ENCODE assay signal across 1 cellular context in the genomic region with DNA sequence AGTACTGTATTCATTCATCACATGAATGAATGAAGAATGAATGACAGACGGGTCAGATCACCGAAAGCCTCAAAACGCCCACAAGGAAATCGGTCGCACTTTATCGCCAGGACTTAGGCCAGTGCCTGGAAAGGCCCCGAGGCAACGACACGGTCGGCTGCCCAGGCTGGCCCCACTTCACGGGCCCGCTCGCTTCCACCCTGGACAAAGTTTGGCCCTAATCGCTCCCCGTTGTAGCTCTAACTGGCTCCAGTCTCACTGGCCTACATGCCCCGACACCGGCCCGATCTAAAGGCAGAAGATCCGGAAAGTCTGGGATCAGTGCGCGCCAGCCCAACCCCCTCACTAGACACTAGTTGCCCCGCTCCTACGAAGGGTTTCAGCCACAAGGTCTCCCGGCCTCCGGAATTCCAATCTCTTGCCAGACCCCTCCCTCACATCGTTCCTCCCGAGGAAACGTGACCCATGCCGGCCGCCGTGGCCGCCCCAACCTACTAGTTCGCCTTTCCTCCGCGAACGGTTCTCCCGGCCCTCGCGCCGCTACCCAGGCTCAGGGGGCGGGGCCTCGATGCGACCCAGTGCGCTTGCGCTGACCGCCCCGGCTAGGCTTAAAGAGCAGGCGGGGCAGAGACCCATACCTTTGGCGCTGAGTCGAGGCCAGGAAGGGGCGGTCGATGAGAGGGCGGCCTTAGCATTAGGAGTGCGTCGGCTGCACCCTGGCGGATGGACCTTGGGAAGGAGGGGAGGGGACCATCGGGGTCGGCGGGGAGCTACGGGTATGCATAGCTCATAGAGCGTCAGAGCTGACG.
TF ChIP-seq lines count a peak whose summit lies in the region.

A gene (minus strand): TSS at position 575 of the 809 bp plus-strand sequence. CDS start 3,954 bp downstream, outside the sequence.
A gene (plus strand): TSS at position 637 of the 809 bp plus-strand sequence. CDS start 22,138 bp downstream, outside the sequence.

TF ChIP-seq in A549, 52 proteins besides CTCF, POLR2A, EP300 and RAD21 (continued from another document):
- TF ChIP-seq, protein P1, sequence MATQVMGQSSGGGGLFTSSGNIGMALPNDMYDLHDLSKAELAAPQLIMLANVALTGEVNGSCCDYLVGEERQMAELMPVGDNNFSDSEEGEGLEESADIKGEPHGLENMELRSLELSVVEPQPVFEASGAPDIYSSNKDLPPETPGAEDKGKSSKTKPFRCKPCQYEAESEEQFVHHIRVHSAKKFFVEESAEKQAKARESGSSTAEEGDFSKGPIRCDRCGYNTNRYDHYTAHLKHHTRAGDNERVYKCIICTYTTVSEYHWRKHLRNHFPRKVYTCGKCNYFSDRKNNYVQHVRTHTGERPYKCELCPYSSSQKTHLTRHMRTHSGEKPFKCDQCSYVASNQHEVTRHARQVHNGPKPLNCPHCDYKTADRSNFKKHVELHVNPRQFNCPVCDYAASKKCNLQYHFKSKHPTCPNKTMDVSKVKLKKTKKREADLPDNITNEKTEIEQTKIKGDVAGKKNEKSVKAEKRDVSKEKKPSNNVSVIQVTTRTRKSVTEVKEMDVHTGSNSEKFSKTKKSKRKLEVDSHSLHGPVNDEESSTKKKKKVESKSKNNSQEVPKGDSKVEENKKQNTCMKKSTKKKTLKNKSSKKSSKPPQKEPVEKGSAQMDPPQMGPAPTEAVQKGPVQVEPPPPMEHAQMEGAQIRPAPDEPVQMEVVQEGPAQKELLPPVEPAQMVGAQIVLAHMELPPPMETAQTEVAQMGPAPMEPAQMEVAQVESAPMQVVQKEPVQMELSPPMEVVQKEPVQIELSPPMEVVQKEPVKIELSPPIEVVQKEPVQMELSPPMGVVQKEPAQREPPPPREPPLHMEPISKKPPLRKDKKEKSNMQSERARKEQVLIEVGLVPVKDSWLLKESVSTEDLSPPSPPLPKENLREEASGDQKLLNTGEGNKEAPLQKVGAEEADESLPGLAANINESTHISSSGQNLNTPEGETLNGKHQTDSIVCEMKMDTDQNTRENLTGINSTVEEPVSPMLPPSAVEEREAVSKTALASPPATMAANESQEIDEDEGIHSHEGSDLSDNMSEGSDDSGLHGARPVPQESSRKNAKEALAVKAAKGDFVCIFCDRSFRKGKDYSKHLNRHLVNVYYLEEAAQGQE (IDR thresholded peaks at IDR 0.05): no peak
- no peak for TF ChIP-seq RNF2 (IDR thresholded peaks at IDR 0.05; ENCODE audit: borderline replicate concordance, low read depth)
- no peak for TF ChIP-seq FOSL2 (IDR thresholded peaks at IDR 0.05)
- no peak for TF ChIP-seq FOSL2 (CRISPR knock-in tag; IDR thresholded peaks at IDR 0.05)
- no peak for TF ChIP-seq ESRRA (IDR thresholded peaks at IDR 0.05; ENCODE audit: borderline replicate concordance, low read length)
- TF ChIP-seq, protein P2, sequence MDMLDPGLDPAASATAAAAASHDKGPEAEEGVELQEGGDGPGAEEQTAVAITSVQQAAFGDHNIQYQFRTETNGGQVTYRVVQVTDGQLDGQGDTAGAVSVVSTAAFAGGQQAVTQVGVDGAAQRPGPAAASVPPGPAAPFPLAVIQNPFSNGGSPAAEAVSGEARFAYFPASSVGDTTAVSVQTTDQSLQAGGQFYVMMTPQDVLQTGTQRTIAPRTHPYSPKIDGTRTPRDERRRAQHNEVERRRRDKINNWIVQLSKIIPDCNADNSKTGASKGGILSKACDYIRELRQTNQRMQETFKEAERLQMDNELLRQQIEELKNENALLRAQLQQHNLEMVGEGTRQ (IDR thresholded peaks at IDR 0.05): no peak
- no peak for TF ChIP-seq ZC3H11A (IDR thresholded peaks at IDR 0.05)
- TF ChIP-seq JUNB (IDR thresholded peaks at IDR 0.05): no peak
- TF ChIP-seq PHF8 (IDR thresholded peaks at IDR 0.05; ENCODE audit: borderline replicate concordance, low read depth): peak; percentile 89
- TF ChIP-seq CHD2 (IDR thresholded peaks at IDR 0.05; ENCODE audit: low read length, partially characterized antibody): peak; percentile 68
- TF ChIP-seq, protein P3, sequence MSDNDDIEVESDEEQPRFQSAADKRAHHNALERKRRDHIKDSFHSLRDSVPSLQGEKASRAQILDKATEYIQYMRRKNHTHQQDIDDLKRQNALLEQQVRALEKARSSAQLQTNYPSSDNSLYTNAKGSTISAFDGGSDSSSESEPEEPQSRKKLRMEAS (IDR thresholded peaks at IDR 0.05): peak; percentile 77
- TF ChIP-seq, protein P4, sequence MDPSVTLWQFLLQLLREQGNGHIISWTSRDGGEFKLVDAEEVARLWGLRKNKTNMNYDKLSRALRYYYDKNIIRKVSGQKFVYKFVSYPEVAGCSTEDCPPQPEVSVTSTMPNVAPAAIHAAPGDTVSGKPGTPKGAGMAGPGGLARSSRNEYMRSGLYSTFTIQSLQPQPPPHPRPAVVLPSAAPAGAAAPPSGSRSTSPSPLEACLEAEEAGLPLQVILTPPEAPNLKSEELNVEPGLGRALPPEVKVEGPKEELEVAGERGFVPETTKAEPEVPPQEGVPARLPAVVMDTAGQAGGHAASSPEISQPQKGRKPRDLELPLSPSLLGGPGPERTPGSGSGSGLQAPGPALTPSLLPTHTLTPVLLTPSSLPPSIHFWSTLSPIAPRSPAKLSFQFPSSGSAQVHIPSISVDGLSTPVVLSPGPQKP (IDR thresholded peaks at IDR 0.05; ENCODE audit: low read depth, low read length): no peak
- TF ChIP-seq, protein P5, sequence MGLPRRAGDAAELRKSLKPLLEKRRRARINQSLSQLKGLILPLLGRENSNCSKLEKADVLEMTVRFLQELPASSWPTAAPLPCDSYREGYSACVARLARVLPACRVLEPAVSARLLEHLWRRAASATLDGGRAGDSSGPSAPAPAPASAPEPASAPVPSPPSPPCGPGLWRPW (IDR thresholded peaks at IDR 0.05): no peak
- TF ChIP-seq EHMT2 (IDR thresholded peaks at IDR 0.05; ENCODE audit: low read depth): no peak
- TF ChIP-seq BHLHE40 (IDR thresholded peaks at IDR 0.05; ENCODE audit: low read depth, low read length): no peak
- TF ChIP-seq HOXB5 (CRISPR knock-in tag; IDR thresholded peaks at IDR 0.05): no peak
- TF ChIP-seq, protein P6, sequence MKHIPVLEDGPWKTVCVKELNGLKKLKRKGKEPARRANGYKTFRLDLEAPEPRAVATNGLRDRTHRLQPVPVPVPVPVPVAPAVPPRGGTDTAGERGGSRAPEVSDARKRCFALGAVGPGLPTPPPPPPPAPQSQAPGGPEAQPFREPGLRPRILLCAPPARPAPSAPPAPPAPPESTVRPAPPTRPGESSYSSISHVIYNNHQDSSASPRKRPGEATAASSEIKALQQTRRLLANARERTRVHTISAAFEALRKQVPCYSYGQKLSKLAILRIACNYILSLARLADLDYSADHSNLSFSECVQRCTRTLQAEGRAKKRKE (CRISPR knock-in tag; IDR thresholded peaks at IDR 0.05; ENCODE audit: low read depth): no peak
- TF ChIP-seq RCOR1 (IDR thresholded peaks at IDR 0.05; ENCODE audit: low read depth, low read length): no peak
- no peak for TF ChIP-seq HDAC2 (IDR thresholded peaks at IDR 0.05)
- TF ChIP-seq, protein P7, sequence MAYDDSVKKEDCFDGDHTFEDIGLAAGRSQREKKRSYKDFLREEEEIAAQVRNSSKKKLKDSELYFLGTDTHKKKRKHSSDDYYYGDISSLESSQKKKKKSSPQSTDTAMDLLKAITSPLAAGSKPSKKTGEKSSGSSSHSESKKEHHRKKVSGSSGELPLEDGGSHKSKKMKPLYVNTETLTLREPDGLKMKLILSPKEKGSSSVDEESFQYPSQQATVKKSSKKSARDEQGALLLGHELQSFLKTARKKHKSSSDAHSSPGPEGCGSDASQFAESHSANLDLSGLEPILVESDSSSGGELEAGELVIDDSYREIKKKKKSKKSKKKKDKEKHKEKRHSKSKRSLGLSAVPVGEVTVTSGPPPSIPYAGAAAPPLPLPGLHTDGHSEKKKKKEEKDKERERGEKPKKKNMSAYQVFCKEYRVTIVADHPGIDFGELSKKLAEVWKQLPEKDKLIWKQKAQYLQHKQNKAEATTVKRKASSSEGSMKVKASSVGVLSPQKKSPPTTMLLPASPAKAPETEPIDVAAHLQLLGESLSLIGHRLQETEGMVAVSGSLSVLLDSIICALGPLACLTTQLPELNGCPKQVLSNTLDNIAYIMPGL (CRISPR knock-in tag; IDR thresholded peaks at IDR 0.05; ENCODE audit: borderline replicate concordance): 0 out of 2 replicates have a peak, but pooled peaks have one; percentile 22
- no peak for TF ChIP-seq MYC (IDR thresholded peaks at IDR 0.05; ENCODE audit: borderline replicate concordance, low read length)
- no peak for TF ChIP-seq HOXB13 (CRISPR knock-in tag; IDR thresholded peaks at IDR 0.05; ENCODE audit: low read depth)
- TF ChIP-seq NR3C1 (IDR thresholded peaks at IDR 0.05): no peak
- no peak for TF ChIP-seq RARB (CRISPR knock-in tag; IDR thresholded peaks at IDR 0.05)
- TF ChIP-seq POLR2AphosphoS2 (conservative IDR thresholded peaks at IDR 0.05; ENCODE audit: low read length): no peak
- TF ChIP-seq, protein P8, sequence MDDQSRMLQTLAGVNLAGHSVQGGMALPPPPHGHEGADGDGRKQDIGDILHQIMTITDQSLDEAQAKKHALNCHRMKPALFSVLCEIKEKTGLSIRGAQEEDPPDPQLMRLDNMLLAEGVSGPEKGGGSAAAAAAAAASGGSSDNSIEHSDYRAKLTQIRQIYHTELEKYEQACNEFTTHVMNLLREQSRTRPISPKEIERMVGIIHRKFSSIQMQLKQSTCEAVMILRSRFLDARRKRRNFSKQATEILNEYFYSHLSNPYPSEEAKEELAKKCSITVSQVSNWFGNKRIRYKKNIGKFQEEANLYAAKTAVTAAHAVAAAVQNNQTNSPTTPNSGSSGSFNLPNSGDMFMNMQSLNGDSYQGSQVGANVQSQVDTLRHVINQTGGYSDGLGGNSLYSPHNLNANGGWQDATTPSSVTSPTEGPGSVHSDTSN (IDR thresholded peaks at IDR 0.05): no peak
- no peak for TF ChIP-seq GATA3 (IDR thresholded peaks at IDR 0.05; ENCODE audit: borderline replicate concordance)
- peak; percentile 88 for TF ChIP-seq SMC3 (IDR thresholded peaks at IDR 0.05)
- no peak for TF ChIP-seq FOXS1 (CRISPR knock-in tag; IDR thresholded peaks at IDR 0.05)
- no peak for TF ChIP-seq CBX8 (IDR thresholded peaks at IDR 0.05)
- no peak for TF ChIP-seq EHF (CRISPR knock-in tag; IDR thresholded peaks at IDR 0.05)
- no peak for TF ChIP-seq ZNF302 (CRISPR knock-in tag; IDR thresholded peaks at IDR 0.05)
- TF ChIP-seq ZSCAN20 (CRISPR knock-in tag; IDR thresholded peaks at IDR 0.05): no peak
- no peak for TF ChIP-seq CHD4 (IDR thresholded peaks at IDR 0.05; ENCODE audit: borderline replicate concordance)
- TF ChIP-seq NPAS2 (CRISPR knock-in tag; IDR thresholded peaks at IDR 0.05; ENCODE audit: borderline replicate concordance): no peak
- no peak for TF ChIP-seq CEBPB (IDR thresholded peaks at IDR 0.05)
- no peak for TF ChIP-seq SREBF2 (IDR thresholded peaks at IDR 0.05)
TF ChIP-seq in A549: peak in this region for 10.
